Comparison of ENCODE assay signal across 8 cellular contexts in genomic region chr1:42035205-42035829, GRCh38.
DNase-seq lines count a peak whose midpoint lies in the region; ATAC-seq and FAIRE-seq lines count a peak whose summit lies in the region.

No MANE protein-coding gene starts in this region.

- H3K9me3 ChIP-seq in HUES48 (ENCODE audit: control insufficient read depth, insufficient read depth, low read length) (no peaks in the 10 kb centered on the region), small intestine (ENCODE audit: control insufficient read depth, low read depth) (no peaks in the 10 kb centered on the region)

- FAIRE-seq in RCC 7860 (lab: Jason Lieb, UNC) (no peak), small intestine (lab: Jason Lieb, UNC) (no peak)

- 0% methylated on average over 36 to 66 of the region's 66 CpGs for WGBS in small intestine, 3 donors

- DNase-seq in NCI-H2107 treated with DMSO at 0.1 percent for 48 hours (lab: John Stamatoyannopoulos, UW; ENCODE audit: unreplicated experiment), result peak; percentile 58
- DNase-seq in NCI-H2107 (lab: John Stamatoyannopoulos, UW), result no peak
- peak; percentile 4 for DNase-seq in RCC 7860 (ENCODE audit: low spot score)
- DNase-seq in T47D (ENCODE audit: low read depth in 1 of 2, low spot score in 1 of 2), result peak; percentile 43 to 53
- peak; percentile 42 for DNase-seq in inferior parietal cortex (ENCODE audit: extremely low spot score)
- peak; percentile 26 for DNase-seq in small intestine

- H3K9ac ChIP-seq in HUES48 (ENCODE audit: low read depth, low read length), result no peak overlapping the region

- peak overlapping the region; percentile 74 for H3K4me3 ChIP-seq in HUES48 (ENCODE audit: low read depth, low read length)
- peak overlapping the region; percentile 74 to 88 for H3K4me3 ChIP-seq in small intestine (ENCODE audit: low read depth in 1 of 2, low read length in 2 of 2)

- H3K4me1 ChIP-seq in HUES48 (ENCODE audit: control insufficient read depth, insufficient read depth, low read length), result no peaks in the 10 kb centered on the region
- H3K4me1 ChIP-seq in small intestine (ENCODE audit: control insufficient read depth in 2 of 2, insufficient read depth in 1 of 2, low read depth in 1 of 2, low read length in 1 of 2), result peaks cover 0 to 4% of the 10 kb centered on the region in 2 donors

- H3K27me3 ChIP-seq in HUES48 (ENCODE audit: control insufficient read depth, insufficient read depth, low read length) (peaks cover 29% of the 10 kb centered on the region), small intestine (ENCODE audit: control insufficient read depth in 2 of 2, insufficient read depth in 2 of 2, low read length in 2 of 2) (no peaks in the 10 kb centered on the region)

- no peak overlapping the region for H3K27ac ChIP-seq in HUES48 (ENCODE audit: low read depth, low read length)
- peak overlapping the region in 1 of 2 donors; percentile 52 for H3K27ac ChIP-seq in small intestine (ENCODE audit: low read depth in 1 of 2, low read length in 1 of 2)

- peak; percentile 72 for ATAC-seq in GM21529 (IDR thresholded peaks at IDR 0.05; ENCODE audit: unreplicated experiment)

- no peaks in the 10 kb centered on the region for H3K36me3 ChIP-seq in HUES48 (ENCODE audit: control insufficient read depth, insufficient read depth, low read length)
- no peaks in the 10 kb centered on the region for H3K36me3 ChIP-seq in small intestine (ENCODE audit: control insufficient read depth in 2 of 2, insufficient read depth in 2 of 2, low read length in 2 of 2)

- in situ Hi-C loops in T47D (cut with HindIII; ENCODE audit: low pct_unique_long_range_greater_than_20kb, low sequenced_read_pairs), result no loop called here
